Comparison of ENCODE assay signal across 12 cellular contexts in the genomic region with DNA sequence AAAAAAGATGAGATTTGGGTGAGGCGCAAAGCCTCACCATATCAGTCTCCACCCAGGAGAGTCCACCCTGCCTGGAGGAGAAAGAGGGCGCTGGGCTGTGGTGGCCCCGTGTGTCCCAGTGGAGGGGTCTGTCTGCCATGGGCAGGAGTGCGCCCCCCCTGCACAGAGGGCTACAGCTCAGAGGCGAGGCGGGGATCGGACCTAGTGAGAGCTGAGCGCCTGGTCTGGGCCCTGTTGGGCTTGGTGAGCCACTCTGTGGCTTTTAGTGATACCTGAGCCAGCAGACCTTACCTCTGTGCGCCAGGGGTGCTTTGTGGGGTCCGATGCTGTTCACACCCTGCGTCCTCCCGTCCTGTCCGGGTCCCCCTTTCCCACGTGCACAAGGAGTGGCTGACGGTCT. TPM values are rescaled to one million over a fixed set of nuclear protein-coding genes. Genes with fewer than 3 reads are reported as not detected.
DNase-seq lines count a peak whose midpoint lies in the region; ATAC-seq and TF ChIP-seq lines count a peak whose summit lies in the region.
"Had no signal": no experiment of that assay in that cellular context is flagged by ENCODE, and none has a peak within 500 bp of the region (broad histone marks: within the 10 kb centered on the region; RNA-seq: fewer than 3 reads in every experiment).

No MANE protein-coding gene starts in this region.

- H3K4me1 Mint-ChIP-seq in activated CD4-positive, alpha-beta T cell treated with anti-CD3 and anti-CD28 coated beads for 36 hours: peaks cover 52% of the 10 kb centered on the region
- peaks cover 23% of the 10 kb centered on the region for H3K4me1 Mint-ChIP-seq in activated naive CD8-positive, alpha-beta T cell treated with anti-CD3 and anti-CD28 coated beads for 36 hours

- BruUV-seq in HCT116 (replicated peaks; lab: Mats Ljungman, UMichigan): no TSS peak

- no peaks in the 10 kb centered on the region for H3K9me3 ChIP-seq in HCT116 (ENCODE audit: control insufficient read depth in 1 of 2, insufficient read depth in 1 of 2, low read depth in 1 of 2, low read length in 2 of 2)
- H3K9me3 ChIP-seq in trophoblast cell (ENCODE audit: insufficient read depth, low read depth, low read length): no peaks in the 10 kb centered on the region
- H3K9me3 ChIP-seq: adrenal gland, colonic mucosa, thoracic aorta had no signal

- TF ChIP-seq RAD21 in HCT116 (IDR thresholded peaks at IDR 0.05; ENCODE audit: low read depth): no peak

- no peak overlapping the region for H3K14ac ChIP-seq in trophoblast cell (ENCODE audit: low read length)

- no peak overlapping the region for H4K12ac ChIP-seq in trophoblast cell (ENCODE audit: low read depth, low read length)

- H4K91ac ChIP-seq in trophoblast cell (ENCODE audit: low read depth, low read length): no peak overlapping the region

- H2BK120ac ChIP-seq in trophoblast cell (ENCODE audit: insufficient read depth, low read length, poor library complexity): no peak overlapping the region

- DNase-seq in activated CD4-positive, alpha-beta T cell treated with anti-CD3 and anti-CD28 coated beads for 36 hours: no peak
- DNase-seq in activated CD4-positive, alpha-beta T cell treated with anti-CD3 and anti-CD28 coated beads for 48 hours: no peak
- DNase-seq in HCT116 (ENCODE audit: low read depth, low spot score) (no peak), trophoblast cell (no peak), ecto neural progenitor cell (ENCODE audit: low spot score) (no peak), GM19238 (ENCODE audit: insufficient read length, low spot score) (no peak), NCI-H748 (lab: John Stamatoyannopoulos, UW; ENCODE audit: unreplicated experiment) (no peak)
- DNase-seq in activated naive CD8-positive, alpha-beta T cell treated with anti-CD3 and anti-CD28 coated beads for 36 hours: no peak
- DNase-seq: NCI-H2107 had no signal

- RAD21 ChIA-PET in HCT116 (lab: Charles Lee; ENCODE audit: low non-redundant PET in 1 of 2, low total read pairs in 2 of 2, uncharacterized antibody in 2 of 2, unreplicated experiment in 2 of 2): no interaction called here

- peak overlapping the region; percentile 69 for H3K4me3 Mint-ChIP-seq in activated CD4-positive, alpha-beta T cell treated with anti-CD3 and anti-CD28 coated beads for 36 hours
- no peak overlapping the region for H3K4me3 Mint-ChIP-seq in activated naive CD8-positive, alpha-beta T cell treated with anti-CD3 and anti-CD28 coated beads for 36 hours

- H3K4me3 ChIP-seq in HCT116 (replicated peaks in 1 of 2; ENCODE audit: low read depth in 1 of 2, low read length in 2 of 2) (peak overlapping the region; percentile 24 to 56), trophoblast cell (ENCODE audit: low read depth, low read length) (no peak overlapping the region)
- H3K4me3 ChIP-seq: adrenal gland, colonic mucosa, thoracic aorta had no signal

- H3K4me1 ChIP-seq in HCT116 (ENCODE audit: control insufficient read depth in 1 of 2, insufficient read depth in 2 of 2, low read length in 2 of 2) (peaks cover 3 to 33% of the 10 kb centered on the region in 2 experiments; a peak in 3 of 4 replicates), trophoblast cell (ENCODE audit: control insufficient read depth in 1 of 2, insufficient read depth in 2 of 2, low read length in 2 of 2) (peaks cover 0 to 4% of the 10 kb centered on the region in 2 experiments)
- H3K4me1 ChIP-seq: colonic mucosa had no signal

- H3K27me3 Mint-ChIP-seq in activated CD4-positive, alpha-beta T cell treated with anti-CD3 and anti-CD28 coated beads for 36 hours: no peaks in the 10 kb centered on the region
- no peaks in the 10 kb centered on the region for H3K27me3 Mint-ChIP-seq in activated naive CD8-positive, alpha-beta T cell treated with anti-CD3 and anti-CD28 coated beads for 36 hours

- CTCF ChIA-PET in activated CD4-positive, alpha-beta T cell treated with anti-CD3 and anti-CD28 coated beads for 36 hours (lab: Charles Lee): interaction anchor here (0.5 to 0.6 kb wide), 4 partner anchors 14 to 367 kb away, joined by 3 read pairs; no protein-coding TSS in a partner anchor
- CTCF ChIA-PET in HCT116 (lab: Charles Lee): no interaction called here

- H3K23ac ChIP-seq in trophoblast cell (ENCODE audit: low read length): no peak overlapping the region

- H3K9me2 ChIP-seq in HCT116 (ENCODE audit: insufficient read depth): no peaks in the 10 kb centered on the region

- no peak for TF ChIP-seq POLR2A in HCT116 (IDR thresholded peaks at IDR 0.05; ENCODE audit: borderline replicate concordance, extremely low read depth, insufficient read depth, insufficient read length)

- peaks cover 6% of the 10 kb centered on the region for H3K79me1 ChIP-seq in trophoblast cell (ENCODE audit: low read length)

- ATAC-seq in activated CD4-positive, alpha-beta T cell treated with anti-CD3 and anti-CD28 coated beads for 36 hours: peak; percentile 2
- ATAC-seq in HCT116: no peak

- WGBS in trophoblast cell (ENCODE audit: extremely low coverage, insufficient coverage, insufficient read length): no CpG with 5 or more reads among the region's 15 CpGs

- H3K36me3 ChIP-seq in HCT116 (ENCODE audit: control insufficient read depth in 1 of 2, insufficient read depth in 2 of 2, low read length in 2 of 2) (no peaks in the 10 kb centered on the region), trophoblast cell (ENCODE audit: control insufficient read depth in 1 of 2, insufficient read depth in 2 of 2, low read length in 2 of 2) (no peaks in the 10 kb centered on the region)
- H3K36me3 ChIP-seq: adrenal gland, colonic mucosa, thoracic aorta had no signal

- H3K79me2 ChIP-seq in HCT116 (ENCODE audit: insufficient read depth, low read length) (no peaks in the 10 kb centered on the region), trophoblast cell (ENCODE audit: control insufficient read depth, insufficient read depth, low read length, poor library complexity) (no peaks in the 10 kb centered on the region)

- H4K8ac ChIP-seq in trophoblast cell (ENCODE audit: low read depth, low read length): no peak overlapping the region

- POLR2A ChIA-PET in activated CD4-positive, alpha-beta T cell treated with anti-CD3 and anti-CD28 coated beads for 36 hours (lab: Charles Lee): no interaction called here
- POLR2A ChIA-PET in HCT116 (lab: Charles Lee): no interaction called here

- peak overlapping the region; percentile 24 for H2AK5ac ChIP-seq in trophoblast cell (ENCODE audit: low read length)

- TF ChIP-seq CTCF in HCT116 (IDR thresholded peaks at IDR 0.05 in 2 of 3, conservative IDR thresholded peaks at IDR 0.05 in 1 of 3; ENCODE audit: borderline replicate concordance in 1 of 3, insufficient read depth in 1 of 3, low read depth in 2 of 3, low read length in 2 of 3): no peak

- peak overlapping the region; percentile 96 for H3K27ac Mint-ChIP-seq in activated CD4-positive, alpha-beta T cell treated with anti-CD3 and anti-CD28 coated beads for 36 hours
- peak overlapping the region; percentile 48 for H3K27ac Mint-ChIP-seq in activated naive CD8-positive, alpha-beta T cell treated with anti-CD3 and anti-CD28 coated beads for 36 hours

- H2AFZ ChIP-seq in HCT116 (ENCODE audit: low read depth, low read length, poor library complexity, severe bottlenecking) (no peak overlapping the region), trophoblast cell (ENCODE audit: insufficient read depth, low read length, poor library complexity) (no peak overlapping the region)

- H3K4me2 ChIP-seq in HCT116 (ENCODE audit: low read length) (peak overlapping the region; percentile 76), trophoblast cell (ENCODE audit: low read length) (no peak overlapping the region)

- no peak overlapping the region for H2BK5ac ChIP-seq in trophoblast cell (ENCODE audit: low read depth, low read length, poor library complexity)

- intact Hi-C loops in activated CD4-positive, alpha-beta T cell treated with anti-CD3 and anti-CD28 coated beads for 36 hours (cut with DNase I, micrococcal nuclease): loop anchor here (5.0 to 10.0 kb wide), 6 partner anchors 85 to 805 kb away; a partner anchor contains a TSS
- intact Hi-C loops in HCT116 (cut with micrococcal nuclease): loop anchor here (5.0 to 10.0 kb wide), 2 partner anchors 532 to 1745 kb away; no protein-coding TSS in a partner anchor

- no peak overlapping the region for H3K18ac ChIP-seq in trophoblast cell (ENCODE audit: low read length)

- no peak overlapping the region for H3K4ac ChIP-seq in trophoblast cell (ENCODE audit: low read depth, low read length)

- H3K9ac ChIP-seq in HCT116 (ENCODE audit: low read length) (peak overlapping the region; percentile 41), trophoblast cell (ENCODE audit: low read length) (no peak overlapping the region)

- H3K27ac ChIP-seq in HCT116 (ENCODE audit: low read depth, low read length): peak overlapping the region; percentile 25; the same call in 1 of the 2 replicates
- no peak overlapping the region for H3K27ac ChIP-seq in trophoblast cell (ENCODE audit: low read depth, low read length)
- H3K27ac ChIP-seq: adrenal gland, colonic mucosa, thoracic aorta had no signal

- H3K36me3 Mint-ChIP-seq in activated CD4-positive, alpha-beta T cell treated with anti-CD3 and anti-CD28 coated beads for 36 hours (ENCODE audit: low read depth): no peaks in the 10 kb centered on the region
- no peaks in the 10 kb centered on the region for H3K36me3 Mint-ChIP-seq in activated naive CD8-positive, alpha-beta T cell treated with anti-CD3 and anti-CD28 coated beads for 36 hours

- no peaks in the 10 kb centered on the region for H3K27me3 ChIP-seq in HCT116 (ENCODE audit: insufficient read depth, low read length)
- no peaks in the 10 kb centered on the region for H3K27me3 ChIP-seq in trophoblast cell (ENCODE audit: insufficient read depth, low read length)
- H3K27me3 ChIP-seq: adrenal gland, colonic mucosa had no signal

- H2BK12ac ChIP-seq in trophoblast cell (ENCODE audit: low read length): no peak overlapping the region

- H3K9me3 Mint-ChIP-seq in activated CD4-positive, alpha-beta T cell treated with anti-CD3 and anti-CD28 coated beads for 36 hours (ENCODE audit: low read depth): no peaks in the 10 kb centered on the region
- H3K9me3 Mint-ChIP-seq in activated naive CD8-positive, alpha-beta T cell treated with anti-CD3 and anti-CD28 coated beads for 36 hours: no peaks in the 10 kb centered on the region

- H4K20me1 ChIP-seq in HCT116 (ENCODE audit: insufficient read depth): no peaks in the 10 kb centered on the region

TF ChIP-seq in HCT116, 20 proteins besides CTCF, POLR2A, EP300 and RAD21 (continues in another document):
- TF ChIP-seq, protein P1, sequence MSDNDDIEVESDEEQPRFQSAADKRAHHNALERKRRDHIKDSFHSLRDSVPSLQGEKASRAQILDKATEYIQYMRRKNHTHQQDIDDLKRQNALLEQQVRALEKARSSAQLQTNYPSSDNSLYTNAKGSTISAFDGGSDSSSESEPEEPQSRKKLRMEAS (IDR thresholded peaks at IDR 0.05): no peak
- TF ChIP-seq YY1 (IDR thresholded peaks at IDR 0.05; ENCODE audit: extremely low read depth, insufficient replicate concordance, low read depth, low read length) (no peak), JUND (IDR thresholded peaks at IDR 0.05) (no peak)

RNA-seq across cellular contexts. Expression of a gene that starts 25.9 kb away (rescaled TPM):
- 10 to 100 TPM; 19.5 to 22.6 TPM for total RNA-seq in activated CD4-positive, alpha-beta T cell treated with anti-CD3 and anti-CD28 coated beads for 36 hours
- total RNA-seq in HCT116 (2021; ENCODE audit: unreplicated experiment): 32.6 TPM
- polyA plus RNA-seq in HCT116 (2012): 20.6 and 29.2 TPM in 2 replicates
- 10 to 100 TPM; 15.1 to 17.9 TPM for total RNA-seq in activated naive CD8-positive, alpha-beta T cell treated with anti-CD3 and anti-CD28 coated beads for 36 hours
- 166 and 173 TPM in 2 replicates for polyA plus RNA-seq in trophoblast cell (2013)
